ENCODE assay signal across 1 cellular context in genomic region chrX:24693453-24694202, GRCh38.
A peak's percentile ranks its signal among the peaks of the same experiment; 100 is the strongest.
TF ChIP-seq lines count a peak whose summit lies in the region.

Gene POLA1, plus strand, starts transcription at chrX:24693918. Its CDS starts 44 bp downstream, at chrX:24693962.

TF ChIP-seq in HepG2, 621 proteins besides CTCF, POLR2A, EP300 and RAD21 (continued from another document and continues in another):
- TF ChIP-seq ZBTB37 (CRISPR knock-in tag; IDR thresholded peaks at IDR 0.05) = no peak
- no peak for TF ChIP-seq HNF1A (IDR thresholded peaks at IDR 0.05; ENCODE audit: low read depth)
- peak; percentile 42; the same call in 1 of the 2 replicates for TF ChIP-seq HNF1A (CRISPR knock-in tag; IDR thresholded peaks at IDR 0.05; ENCODE audit: borderline replicate concordance)
- no peak for TF ChIP-seq SRSF9 (IDR thresholded peaks at IDR 0.05; ENCODE audit: borderline replicate concordance, insufficient read depth, low read depth, low read length, poor library complexity, severe bottlenecking)
- no peak for TF ChIP-seq MED1 (CRISPR knock-in tag; IDR thresholded peaks at IDR 0.05)
- no peak for TF ChIP-seq ZNF33B (CRISPR knock-in tag; IDR thresholded peaks at IDR 0.05)
- peak; percentile 91 for TF ChIP-seq PHF20 (CRISPR knock-in tag; IDR thresholded peaks at IDR 0.05)
- no peak for TF ChIP-seq MATR3 (CRISPR knock-in tag; IDR thresholded peaks at IDR 0.05)
- TF ChIP-seq TOPORS (CRISPR knock-in tag; IDR thresholded peaks at IDR 0.05) = peak; percentile 56; the same call in 1 of the 2 replicates
- no peak; the same call in 1 of the 2 replicates for TF ChIP-seq POGK (CRISPR knock-in tag; conservative IDR thresholded peaks at IDR 0.05)
- TF ChIP-seq ZNF749 (CRISPR knock-in tag; IDR thresholded peaks at IDR 0.05; ENCODE audit: borderline replicate concordance) = no peak
- TF ChIP-seq ZNF318 (CRISPR knock-in tag; IDR thresholded peaks at IDR 0.05) = no peak
- TF ChIP-seq ZSCAN5A (CRISPR knock-in tag; IDR thresholded peaks at IDR 0.05; ENCODE audit: borderline replicate concordance) = no peak
- no peak for TF ChIP-seq ZNF331 (CRISPR knock-in tag; IDR thresholded peaks at IDR 0.05)
- peak; percentile 57; the same call in 1 of the 2 replicates for TF ChIP-seq ETV5 (CRISPR knock-in tag; IDR thresholded peaks at IDR 0.05; ENCODE audit: borderline replicate concordance)
- no peak for TF ChIP-seq REST (IDR thresholded peaks at IDR 0.05; ENCODE audit: borderline replicate concordance in 1 of 2, low read depth in 1 of 2, low read length in 2 of 2)
- no peak for TF ChIP-seq RXRB (CRISPR knock-in tag; IDR thresholded peaks at IDR 0.05; ENCODE audit: borderline replicate concordance)
- TF ChIP-seq ATF2 (CRISPR knock-in tag; IDR thresholded peaks at IDR 0.05) = no peak
- TF ChIP-seq RBAK (CRISPR knock-in tag; IDR thresholded peaks at IDR 0.05) = no peak
- TF ChIP-seq MTERF4 (CRISPR knock-in tag; IDR thresholded peaks at IDR 0.05) = no peak
- peak; percentile 63; the same call in 1 of the 2 replicates for TF ChIP-seq SRY (CRISPR knock-in tag; IDR thresholded peaks at IDR 0.05)
- no peak for TF ChIP-seq SOX6 (IDR thresholded peaks at IDR 0.05)
- peak; percentile 54; the same call in 1 of the 2 replicates for TF ChIP-seq SOX6 (CRISPR knock-in tag; IDR thresholded peaks at IDR 0.05)
- no peak for TF ChIP-seq NFRKB (IDR thresholded peaks at IDR 0.05)
- no peak for TF ChIP-seq CBFB (CRISPR knock-in tag; IDR thresholded peaks at IDR 0.05)
- peak; percentile 40 for TF ChIP-seq YY1 (IDR thresholded peaks at IDR 0.05; ENCODE audit: insufficient read depth, insufficient replicate concordance, low read depth, low read length)
- TF ChIP-seq HNRNPK (IDR thresholded peaks at IDR 0.05; ENCODE audit: low read depth, low read length, poor library complexity, severe bottlenecking) = no peak
- peak; percentile 97 for TF ChIP-seq ZNF605 (CRISPR knock-in tag; IDR thresholded peaks at IDR 0.05)
- 0 out of 2 replicates have a peak, but pooled peaks have one; percentile 73 for TF ChIP-seq ZNF704 (CRISPR knock-in tag; IDR thresholded peaks at IDR 0.05; ENCODE audit: borderline replicate concordance)
- peak; percentile 79 for TF ChIP-seq ASH2L (IDR thresholded peaks at IDR 0.05; ENCODE audit: insufficient read length, low read depth, low read length)
